13 cellular contexts compared by ENCODE assay signal in genomic region chr11:72631806-72632731, GRCh38. TPM values are rescaled to one million over a fixed set of nuclear protein-coding genes. Genes with fewer than 3 reads are reported as not detected.
DNase-seq lines count a peak whose midpoint lies in the region; ATAC-seq and TF ChIP-seq lines count a peak whose summit lies in the region.
"Had no signal": no experiment of that assay in that cellular context is flagged by ENCODE, and none has a peak within 500 bp of the region (broad histone marks: within the 10 kb centered on the region; RNA-seq: fewer than 3 reads in every experiment).

No MANE protein-coding gene starts in this region.

- H3K4me1 ChIP-seq in heart right ventricle (peaks cover 36 to 100% (median 90%) of the 10 kb centered on the region in 9 donors), rectal smooth muscle tissue (ENCODE audit: control insufficient read depth, insufficient read depth, low read length) (peaks cover 48% of the 10 kb centered on the region)

- ATAC-seq in heart right ventricle, result peak; percentile 53 to 79 (median 68)
- no peak for ATAC-seq in HG02642 (IDR thresholded peaks at IDR 0.05; ENCODE audit: poor library complexity, unreplicated experiment)
- ATAC-seq: left colon had no signal

- no peak for TF ChIP-seq CTCF in heart right ventricle (IDR thresholded peaks at IDR 0.05)

- no peaks in the 10 kb centered on the region for H3K36me3 ChIP-seq in heart right ventricle
- no peaks in the 10 kb centered on the region for H3K36me3 ChIP-seq in rectal smooth muscle tissue (ENCODE audit: control insufficient read depth, insufficient read depth, low read length)

- H3K4me3 ChIP-seq in heart right ventricle (peak overlapping the region in 2 of 10 donors; percentile 1 to 8), rectal smooth muscle tissue (ENCODE audit: low read length) (no peak overlapping the region)

- peaks cover 0 to 4% (median 0%) of the 10 kb centered on the region in 7 donors for H3K27me3 ChIP-seq in heart right ventricle
- no peaks in the 10 kb centered on the region for H3K27me3 ChIP-seq in rectal smooth muscle tissue (ENCODE audit: control insufficient read depth, insufficient read depth, low read length)

- H3K9ac ChIP-seq in rectal smooth muscle tissue (ENCODE audit: low read length), result no peak overlapping the region

- WGBS in heart right ventricle, 2 donors, result 45 to 53% methylated on average over 18 of the region's 18 CpGs

- peak overlapping the region; percentile 54 to 90 (median 82) for H3K27ac ChIP-seq in heart right ventricle
- H3K27ac ChIP-seq in rectal smooth muscle tissue (ENCODE audit: low read depth, low read length), result peak overlapping the region; percentile 91

- H3K9me3 ChIP-seq in heart right ventricle, result no peaks in the 10 kb centered on the region

- DNase-seq in NCI-H1092 (lab: John Stamatoyannopoulos, UW) (peak; percentile 66), anterior cingulate cortex (lab: John Stamatoyannopoulos, UW) (peak in 57 of 58 donors; percentile 17 to 87 (median 64)), heart right ventricle (peak; percentile 73 to 74), globus pallidus (ENCODE audit: low spot score) (no peak), NCI-H187 (lab: John Stamatoyannopoulos, UW) (no peak), NCI-H2171 treated with DMSO at 0.1 percent for 48 hours (lab: John Stamatoyannopoulos, UW) (no peak)
- DNase-seq: activated effector memory CD4-positive, alpha-beta T cell treated with anti-CD3 and anti-CD28 coated beads, Interleukin-2, amount 50 U/mL, for 16 hours; CD4-positive, alpha-beta memory T cell; left colon; MV-4-11; small intestine had no signal

- intact Hi-C loops in heart right ventricle (cut with DNase I), result no loop called here

RNA-seq across cellular contexts. Expression of gene PDE2A, which starts 42.2 kb away (rescaled TPM):
- total RNA-seq in heart right ventricle, result 10 to 100 TPM; 10.4 to 44.4 (median 30.2) TPM
- polyA plus RNA-seq in heart right ventricle, result 10 to 100 TPM; 28.4 to 47.6 TPM

Comparison
In these comparisons a context has a peak if more than half of its experiments do, and no peak if none do; other contexts are left out.
1. DNase-seq: peak in NCI-H1092 (single experiment), anterior cingulate cortex (57 of 58) and heart right ventricle (2 of 2); none in globus pallidus (single experiment), NCI-H187 (0 of 2) and NCI-H2171 treated with DMSO at 0.1 percent for 48 hours (single experiment).